Comparison of ENCODE assay signal across 1 cellular context in the genomic region with DNA sequence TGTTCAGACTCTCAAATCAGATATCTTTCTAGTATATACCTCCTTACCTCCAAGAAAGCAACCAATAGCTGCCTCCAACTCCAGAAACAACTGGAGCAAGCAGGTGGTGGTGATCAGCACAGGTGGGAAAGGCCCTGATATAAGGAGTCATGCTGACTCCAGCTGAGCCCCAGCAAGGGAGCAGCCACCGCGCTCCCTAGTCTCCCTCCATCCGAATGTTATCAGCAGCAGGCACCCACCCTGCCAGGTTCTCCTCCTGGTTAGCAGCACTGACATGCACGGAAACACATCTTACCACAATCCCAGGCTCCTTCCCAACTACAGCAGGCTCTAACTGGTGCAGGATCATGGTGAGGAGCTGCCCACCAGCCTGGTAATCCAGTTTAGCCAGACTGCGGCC.
TF ChIP-seq lines count a peak whose summit lies in the region.

No MANE protein-coding gene starts in this region.

TF ChIP-seq in K562, 482 proteins besides CTCF, POLR2A, EP300 and RAD21 (continued from another document):
- TF ChIP-seq, protein P1, sequence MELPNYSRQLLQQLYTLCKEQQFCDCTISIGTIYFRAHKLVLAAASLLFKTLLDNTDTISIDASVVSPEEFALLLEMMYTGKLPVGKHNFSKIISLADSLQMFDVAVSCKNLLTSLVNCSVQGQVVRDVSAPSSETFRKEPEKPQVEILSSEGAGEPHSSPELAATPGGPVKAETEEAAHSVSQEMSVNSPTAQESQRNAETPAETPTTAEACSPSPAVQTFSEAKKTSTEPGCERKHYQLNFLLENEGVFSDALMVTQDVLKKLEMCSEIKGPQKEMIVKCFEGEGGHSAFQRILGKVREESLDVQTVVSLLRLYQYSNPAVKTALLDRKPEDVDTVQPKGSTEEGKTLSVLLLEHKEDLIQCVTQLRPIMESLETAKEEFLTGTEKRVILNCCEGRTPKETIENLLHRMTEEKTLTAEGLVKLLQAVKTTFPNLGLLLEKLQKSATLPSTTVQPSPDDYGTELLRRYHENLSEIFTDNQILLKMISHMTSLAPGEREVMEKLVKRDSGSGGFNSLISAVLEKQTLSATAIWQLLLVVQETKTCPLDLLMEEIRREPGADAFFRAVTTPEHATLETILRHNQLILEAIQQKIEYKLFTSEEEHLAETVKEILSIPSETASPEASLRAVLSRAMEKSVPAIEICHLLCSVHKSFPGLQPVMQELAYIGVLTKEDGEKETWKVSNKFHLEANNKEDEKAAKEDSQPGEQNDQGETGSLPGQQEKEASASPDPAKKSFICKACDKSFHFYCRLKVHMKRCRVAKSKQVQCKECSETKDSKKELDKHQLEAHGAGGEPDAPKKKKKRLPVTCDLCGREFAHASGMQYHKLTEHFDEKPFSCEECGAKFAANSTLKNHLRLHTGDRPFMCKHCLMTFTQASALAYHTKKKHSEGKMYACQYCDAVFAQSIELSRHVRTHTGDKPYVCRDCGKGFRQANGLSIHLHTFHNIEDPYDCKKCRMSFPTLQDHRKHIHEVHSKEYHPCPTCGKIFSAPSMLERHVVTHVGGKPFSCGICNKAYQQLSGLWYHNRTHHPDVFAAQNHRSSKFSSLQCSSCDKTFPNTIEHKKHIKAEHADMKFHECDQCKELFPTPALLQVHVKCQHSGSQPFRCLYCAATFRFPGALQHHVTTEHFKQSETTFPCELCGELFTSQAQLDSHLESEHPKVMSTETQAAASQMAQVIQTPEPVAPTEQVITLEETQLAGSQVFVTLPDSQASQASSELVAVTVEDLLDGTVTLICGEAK (IDR thresholded peaks at IDR 0.05): no peak
- TF ChIP-seq, protein P1 (CRISPR knock-in tag; IDR thresholded peaks at IDR 0.05): no peak
- no peak for TF ChIP-seq THAP12 (CRISPR knock-in tag; IDR thresholded peaks at IDR 0.05)
- TF ChIP-seq ZNF436 (CRISPR knock-in tag; IDR thresholded peaks at IDR 0.05): no peak
- no peak for TF ChIP-seq NCOA4 (IDR thresholded peaks at IDR 0.05; ENCODE audit: partially characterized antibody)
- TF ChIP-seq PTBP1 (IDR thresholded peaks at IDR 0.05; ENCODE audit: low read depth, low read length): no peak
- TF ChIP-seq ARHGAP35 (IDR thresholded peaks at IDR 0.05; ENCODE audit: partially characterized antibody): no peak
- no peak for TF ChIP-seq ZBED1 (IDR thresholded peaks at IDR 0.05)
TF ChIP-seq in K562: peak in this region for 0.
